1 cellular context compared by ENCODE assay signal in the genomic region with DNA sequence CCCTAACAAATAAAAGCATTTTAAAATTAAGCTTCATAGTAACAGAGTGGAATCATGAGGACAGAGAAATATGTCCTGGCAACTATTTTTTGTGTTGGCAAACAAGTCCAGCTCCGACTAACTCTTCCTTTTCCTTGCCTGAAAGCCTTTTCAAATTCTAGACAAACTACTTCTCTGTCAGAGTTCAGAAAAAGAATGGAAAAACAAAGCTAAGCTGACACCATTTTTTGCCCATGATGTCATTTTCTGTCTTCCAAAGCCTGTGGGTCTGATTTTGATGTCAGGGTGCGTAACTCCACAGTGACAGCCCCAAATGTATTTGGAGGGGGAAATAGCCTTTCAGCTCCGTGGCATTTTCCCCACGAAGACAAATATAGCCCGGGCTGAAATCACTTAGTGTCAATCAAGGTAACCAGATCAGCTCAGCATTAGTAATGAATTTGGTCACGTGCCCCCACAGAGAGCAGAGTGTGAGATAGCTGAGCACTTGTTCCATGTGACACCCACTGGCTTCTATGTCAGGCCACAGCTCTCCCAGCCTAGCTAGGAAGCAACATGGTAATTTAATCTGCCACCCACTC.
A peak's percentile ranks its signal among the peaks of the same experiment; 100 is the strongest.
TF ChIP-seq lines count a peak whose summit lies in the region.

No MANE protein-coding gene starts in this region.

TF ChIP-seq in HEK293, 187 proteins besides CTCF, POLR2A, EP300 and RAD21 (continued from another document and continues in another):
- no peak for TF ChIP-seq ZFP37 (tag by site-specific recombination; IDR thresholded peaks at IDR 0.05)
- TF ChIP-seq, protein P1, sequence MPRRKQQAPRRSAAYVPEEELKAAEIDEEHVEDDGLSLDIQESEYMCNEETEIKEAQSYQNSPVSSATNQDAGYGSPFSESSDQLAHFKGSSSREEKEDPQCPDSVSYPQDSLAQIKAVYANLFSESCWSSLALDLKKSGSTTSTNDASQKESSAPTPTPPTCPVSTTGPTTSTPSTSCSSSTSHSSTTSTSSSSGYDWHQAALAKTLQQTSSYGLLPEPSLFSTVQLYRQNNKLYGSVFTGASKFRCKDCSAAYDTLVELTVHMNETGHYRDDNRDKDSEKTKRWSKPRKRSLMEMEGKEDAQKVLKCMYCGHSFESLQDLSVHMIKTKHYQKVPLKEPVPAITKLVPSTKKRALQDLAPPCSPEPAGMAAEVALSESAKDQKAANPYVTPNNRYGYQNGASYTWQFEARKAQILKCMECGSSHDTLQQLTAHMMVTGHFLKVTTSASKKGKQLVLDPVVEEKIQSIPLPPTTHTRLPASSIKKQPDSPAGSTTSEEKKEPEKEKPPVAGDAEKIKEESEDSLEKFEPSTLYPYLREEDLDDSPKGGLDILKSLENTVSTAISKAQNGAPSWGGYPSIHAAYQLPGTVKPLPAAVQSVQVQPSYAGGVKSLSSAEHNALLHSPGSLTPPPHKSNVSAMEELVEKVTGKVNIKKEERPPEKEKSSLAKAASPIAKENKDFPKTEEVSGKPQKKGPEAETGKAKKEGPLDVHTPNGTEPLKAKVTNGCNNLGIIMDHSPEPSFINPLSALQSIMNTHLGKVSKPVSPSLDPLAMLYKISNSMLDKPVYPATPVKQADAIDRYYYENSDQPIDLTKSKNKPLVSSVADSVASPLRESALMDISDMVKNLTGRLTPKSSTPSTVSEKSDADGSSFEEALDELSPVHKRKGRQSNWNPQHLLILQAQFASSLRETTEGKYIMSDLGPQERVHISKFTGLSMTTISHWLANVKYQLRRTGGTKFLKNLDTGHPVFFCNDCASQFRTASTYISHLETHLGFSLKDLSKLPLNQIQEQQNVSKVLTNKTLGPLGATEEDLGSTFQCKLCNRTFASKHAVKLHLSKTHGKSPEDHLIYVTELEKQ (tag by site-specific recombination; IDR thresholded peaks at IDR 0.05; ENCODE audit: borderline replicate concordance), result peak; percentile 63; the same call in 1 of the 2 replicates
- no peak for TF ChIP-seq ZNF16 (tag by site-specific recombination; IDR thresholded peaks at IDR 0.05; ENCODE audit: low read depth)
- TF ChIP-seq, protein P2, sequence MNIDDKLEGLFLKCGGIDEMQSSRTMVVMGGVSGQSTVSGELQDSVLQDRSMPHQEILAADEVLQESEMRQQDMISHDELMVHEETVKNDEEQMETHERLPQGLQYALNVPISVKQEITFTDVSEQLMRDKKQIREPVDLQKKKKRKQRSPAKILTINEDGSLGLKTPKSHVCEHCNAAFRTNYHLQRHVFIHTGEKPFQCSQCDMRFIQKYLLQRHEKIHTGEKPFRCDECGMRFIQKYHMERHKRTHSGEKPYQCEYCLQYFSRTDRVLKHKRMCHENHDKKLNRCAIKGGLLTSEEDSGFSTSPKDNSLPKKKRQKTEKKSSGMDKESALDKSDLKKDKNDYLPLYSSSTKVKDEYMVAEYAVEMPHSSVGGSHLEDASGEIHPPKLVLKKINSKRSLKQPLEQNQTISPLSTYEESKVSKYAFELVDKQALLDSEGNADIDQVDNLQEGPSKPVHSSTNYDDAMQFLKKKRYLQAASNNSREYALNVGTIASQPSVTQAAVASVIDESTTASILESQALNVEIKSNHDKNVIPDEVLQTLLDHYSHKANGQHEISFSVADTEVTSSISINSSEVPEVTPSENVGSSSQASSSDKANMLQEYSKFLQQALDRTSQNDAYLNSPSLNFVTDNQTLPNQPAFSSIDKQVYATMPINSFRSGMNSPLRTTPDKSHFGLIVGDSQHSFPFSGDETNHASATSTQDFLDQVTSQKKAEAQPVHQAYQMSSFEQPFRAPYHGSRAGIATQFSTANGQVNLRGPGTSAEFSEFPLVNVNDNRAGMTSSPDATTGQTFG (tag by site-specific recombination; IDR thresholded peaks at IDR 0.05; ENCODE audit: borderline replicate concordance), result no peak
- TF ChIP-seq, protein P3, sequence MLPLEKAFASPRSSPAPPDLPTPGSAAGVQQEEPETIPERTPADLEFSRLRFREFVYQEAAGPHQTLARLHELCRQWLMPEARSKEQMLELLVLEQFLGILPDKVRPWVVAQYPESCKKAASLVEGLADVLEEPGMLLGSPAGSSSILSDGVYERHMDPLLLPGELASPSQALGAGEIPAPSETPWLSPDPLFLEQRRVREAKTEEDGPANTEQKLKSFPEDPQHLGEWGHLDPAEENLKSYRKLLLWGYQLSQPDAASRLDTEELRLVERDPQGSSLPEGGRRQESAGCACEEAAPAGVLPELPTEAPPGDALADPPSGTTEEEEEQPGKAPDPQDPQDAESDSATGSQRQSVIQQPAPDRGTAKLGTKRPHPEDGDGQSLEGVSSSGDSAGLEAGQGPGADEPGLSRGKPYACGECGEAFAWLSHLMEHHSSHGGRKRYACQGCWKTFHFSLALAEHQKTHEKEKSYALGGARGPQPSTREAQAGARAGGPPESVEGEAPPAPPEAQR (tag by site-specific recombination; IDR thresholded peaks at IDR 0.05), result no peak
- TF ChIP-seq KLF10 (tag by site-specific recombination; IDR thresholded peaks at IDR 0.05), result no peak
- no peak for TF ChIP-seq KLF1 (tag by site-specific recombination; IDR thresholded peaks at IDR 0.05)
- peak; percentile 75 for TF ChIP-seq ZNF366 (tag by site-specific recombination; conservative IDR thresholded peaks at IDR 0.05)
- TF ChIP-seq ZNF112 (tag by site-specific recombination; IDR thresholded peaks at IDR 0.05), result no peak
- TF ChIP-seq EGR2 (tag by site-specific recombination; IDR thresholded peaks at IDR 0.05; ENCODE audit: low read depth), result peak; percentile 62
- no peak for TF ChIP-seq ZNF391 (tag by site-specific recombination; IDR thresholded peaks at IDR 0.05; ENCODE audit: borderline replicate concordance, low read depth)
- no peak for TF ChIP-seq SP3 (tag by site-specific recombination; IDR thresholded peaks at IDR 0.05)
- no peak for TF ChIP-seq ZNF175 (tag by site-specific recombination; IDR thresholded peaks at IDR 0.05)
- peak; percentile 77; the same call in 1 of the 2 replicates for TF ChIP-seq SP7 (tag by site-specific recombination; IDR thresholded peaks at IDR 0.05)
- TF ChIP-seq ZNF473 (tag by site-specific recombination; IDR thresholded peaks at IDR 0.05), result no peak
- no peak for TF ChIP-seq ZNF544 (tag by site-specific recombination; IDR thresholded peaks at IDR 0.05)
- TF ChIP-seq ZNF157 (tag by site-specific recombination; IDR thresholded peaks at IDR 0.05), result no peak
- TF ChIP-seq MEIS1 (CRISPR knock-in tag; IDR thresholded peaks at IDR 0.05; ENCODE audit: borderline replicate concordance), result peak; percentile 59; the same call in 1 of the 2 replicates
- no peak for TF ChIP-seq ZNF548 (tag by site-specific recombination; IDR thresholded peaks at IDR 0.05)
- TF ChIP-seq, protein P4, sequence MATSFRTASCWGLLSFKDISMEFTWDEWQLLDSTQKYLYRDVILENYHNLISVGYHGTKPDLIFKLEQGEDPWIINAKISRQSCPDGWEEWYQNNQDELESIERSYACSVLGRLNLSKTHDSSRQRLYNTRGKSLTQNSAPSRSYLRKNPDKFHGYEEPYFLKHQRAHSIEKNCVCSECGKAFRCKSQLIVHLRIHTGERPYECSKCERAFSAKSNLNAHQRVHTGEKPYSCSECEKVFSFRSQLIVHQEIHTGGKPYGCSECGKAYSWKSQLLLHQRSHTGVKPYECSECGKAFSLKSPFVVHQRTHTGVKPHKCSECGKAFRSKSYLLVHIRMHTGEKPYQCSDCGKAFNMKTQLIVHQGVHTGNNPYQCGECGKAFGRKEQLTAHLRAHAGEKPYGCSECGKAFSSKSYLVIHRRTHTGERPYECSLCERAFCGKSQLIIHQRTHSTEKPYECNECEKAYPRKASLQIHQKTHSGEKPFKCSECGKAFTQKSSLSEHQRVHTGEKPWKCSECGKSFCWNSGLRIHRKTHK (tag by site-specific recombination; IDR thresholded peaks at IDR 0.05), result no peak
- TF ChIP-seq, protein P5, sequence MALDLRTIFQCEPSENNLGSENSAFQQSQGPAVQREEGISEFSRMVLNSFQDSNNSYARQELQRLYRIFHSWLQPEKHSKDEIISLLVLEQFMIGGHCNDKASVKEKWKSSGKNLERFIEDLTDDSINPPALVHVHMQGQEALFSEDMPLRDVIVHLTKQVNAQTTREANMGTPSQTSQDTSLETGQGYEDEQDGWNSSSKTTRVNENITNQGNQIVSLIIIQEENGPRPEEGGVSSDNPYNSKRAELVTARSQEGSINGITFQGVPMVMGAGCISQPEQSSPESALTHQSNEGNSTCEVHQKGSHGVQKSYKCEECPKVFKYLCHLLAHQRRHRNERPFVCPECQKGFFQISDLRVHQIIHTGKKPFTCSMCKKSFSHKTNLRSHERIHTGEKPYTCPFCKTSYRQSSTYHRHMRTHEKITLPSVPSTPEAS (tag by site-specific recombination; IDR thresholded peaks at IDR 0.05), result no peak
- TF ChIP-seq, protein P6, sequence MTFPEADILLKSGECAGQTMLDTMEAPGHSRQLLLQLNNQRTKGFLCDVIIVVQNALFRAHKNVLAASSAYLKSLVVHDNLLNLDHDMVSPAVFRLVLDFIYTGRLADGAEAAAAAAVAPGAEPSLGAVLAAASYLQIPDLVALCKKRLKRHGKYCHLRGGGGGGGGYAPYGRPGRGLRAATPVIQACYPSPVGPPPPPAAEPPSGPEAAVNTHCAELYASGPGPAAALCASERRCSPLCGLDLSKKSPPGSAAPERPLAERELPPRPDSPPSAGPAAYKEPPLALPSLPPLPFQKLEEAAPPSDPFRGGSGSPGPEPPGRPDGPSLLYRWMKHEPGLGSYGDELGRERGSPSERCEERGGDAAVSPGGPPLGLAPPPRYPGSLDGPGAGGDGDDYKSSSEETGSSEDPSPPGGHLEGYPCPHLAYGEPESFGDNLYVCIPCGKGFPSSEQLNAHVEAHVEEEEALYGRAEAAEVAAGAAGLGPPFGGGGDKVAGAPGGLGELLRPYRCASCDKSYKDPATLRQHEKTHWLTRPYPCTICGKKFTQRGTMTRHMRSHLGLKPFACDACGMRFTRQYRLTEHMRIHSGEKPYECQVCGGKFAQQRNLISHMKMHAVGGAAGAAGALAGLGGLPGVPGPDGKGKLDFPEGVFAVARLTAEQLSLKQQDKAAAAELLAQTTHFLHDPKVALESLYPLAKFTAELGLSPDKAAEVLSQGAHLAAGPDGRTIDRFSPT (tag by site-specific recombination; IDR thresholded peaks at IDR 0.05), result no peak
- no peak for TF ChIP-seq ZNF747 (tag by site-specific recombination; IDR thresholded peaks at IDR 0.05)
- TF ChIP-seq PRDM1 (tag by site-specific recombination; IDR thresholded peaks at IDR 0.05), result no peak
- no peak for TF ChIP-seq ZNF350 (tag by site-specific recombination; IDR thresholded peaks at IDR 0.05)
- no peak for TF ChIP-seq ZNF707 (tag by site-specific recombination; IDR thresholded peaks at IDR 0.05)
- TF ChIP-seq ZNF239 (tag by site-specific recombination; IDR thresholded peaks at IDR 0.05), result no peak
- TF ChIP-seq, protein P7, sequence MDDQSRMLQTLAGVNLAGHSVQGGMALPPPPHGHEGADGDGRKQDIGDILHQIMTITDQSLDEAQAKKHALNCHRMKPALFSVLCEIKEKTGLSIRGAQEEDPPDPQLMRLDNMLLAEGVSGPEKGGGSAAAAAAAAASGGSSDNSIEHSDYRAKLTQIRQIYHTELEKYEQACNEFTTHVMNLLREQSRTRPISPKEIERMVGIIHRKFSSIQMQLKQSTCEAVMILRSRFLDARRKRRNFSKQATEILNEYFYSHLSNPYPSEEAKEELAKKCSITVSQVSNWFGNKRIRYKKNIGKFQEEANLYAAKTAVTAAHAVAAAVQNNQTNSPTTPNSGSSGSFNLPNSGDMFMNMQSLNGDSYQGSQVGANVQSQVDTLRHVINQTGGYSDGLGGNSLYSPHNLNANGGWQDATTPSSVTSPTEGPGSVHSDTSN (CRISPR knock-in tag; IDR thresholded peaks at IDR 0.05), result no peak
- no peak for TF ChIP-seq GLIS2 (tag by site-specific recombination; IDR thresholded peaks at IDR 0.05)
- TF ChIP-seq, protein P8, sequence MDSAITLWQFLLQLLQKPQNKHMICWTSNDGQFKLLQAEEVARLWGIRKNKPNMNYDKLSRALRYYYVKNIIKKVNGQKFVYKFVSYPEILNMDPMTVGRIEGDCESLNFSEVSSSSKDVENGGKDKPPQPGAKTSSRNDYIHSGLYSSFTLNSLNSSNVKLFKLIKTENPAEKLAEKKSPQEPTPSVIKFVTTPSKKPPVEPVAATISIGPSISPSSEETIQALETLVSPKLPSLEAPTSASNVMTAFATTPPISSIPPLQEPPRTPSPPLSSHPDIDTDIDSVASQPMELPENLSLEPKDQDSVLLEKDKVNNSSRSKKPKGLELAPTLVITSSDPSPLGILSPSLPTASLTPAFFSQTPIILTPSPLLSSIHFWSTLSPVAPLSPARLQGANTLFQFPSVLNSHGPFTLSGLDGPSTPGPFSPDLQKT (IDR thresholded peaks at IDR 0.05; ENCODE audit: borderline replicate concordance, low read depth, low read length), result no peak
- TF ChIP-seq, protein P9, sequence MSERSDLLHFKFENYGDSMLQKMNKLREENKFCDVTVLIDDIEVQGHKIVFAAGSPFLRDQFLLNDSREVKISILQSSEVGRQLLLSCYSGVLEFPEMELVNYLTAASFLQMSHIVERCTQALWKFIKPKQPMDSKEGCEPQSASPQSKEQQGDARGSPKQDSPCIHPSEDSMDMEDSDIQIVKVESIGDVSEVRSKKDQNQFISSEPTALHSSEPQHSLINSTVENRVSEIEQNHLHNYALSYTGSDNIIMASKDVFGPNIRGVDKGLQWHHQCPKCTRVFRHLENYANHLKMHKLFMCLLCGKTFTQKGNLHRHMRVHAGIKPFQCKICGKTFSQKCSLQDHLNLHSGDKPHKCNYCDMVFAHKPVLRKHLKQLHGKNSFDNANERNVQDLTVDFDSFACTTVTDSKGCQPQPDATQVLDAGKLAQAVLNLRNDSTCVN (tag by site-specific recombination; optimal IDR thresholded peaks at IDR 0.05), result no peak
- no peak for TF ChIP-seq FEZF1 (tag by site-specific recombination; IDR thresholded peaks at IDR 0.05)
- TF ChIP-seq ZNF354C (tag by site-specific recombination; IDR thresholded peaks at IDR 0.05; ENCODE audit: borderline replicate concordance, low read depth), result no peak
- TF ChIP-seq SP2 (tag by site-specific recombination; IDR thresholded peaks at IDR 0.05), result no peak; the same call in 1 of the 2 replicates
- TF ChIP-seq ZNF626 (tag by site-specific recombination; IDR thresholded peaks at IDR 0.05), result no peak
- TF ChIP-seq HOXA7 (CRISPR knock-in tag; IDR thresholded peaks at IDR 0.05; ENCODE audit: borderline replicate concordance), result no peak
- TF ChIP-seq ZIC2 (tag by site-specific recombination; IDR thresholded peaks at IDR 0.05), result no peak
- TF ChIP-seq SCRT1 (tag by site-specific recombination; IDR thresholded peaks at IDR 0.05; ENCODE audit: borderline replicate concordance), result peak; percentile 52; the same call in 1 of the 2 replicates
- TF ChIP-seq BCL11A (tag by site-specific recombination; IDR thresholded peaks at IDR 0.05; ENCODE audit: low read depth), result no peak; the same call in 1 of the 2 replicates
- TF ChIP-seq ZNF660 (tag by site-specific recombination; IDR thresholded peaks at IDR 0.05), result no peak
- TF ChIP-seq HOXD13 (CRISPR knock-in tag; IDR thresholded peaks at IDR 0.05; ENCODE audit: borderline replicate concordance), result no peak
- no peak for TF ChIP-seq ZNF174 (tag by site-specific recombination; IDR thresholded peaks at IDR 0.05)
- TF ChIP-seq ZNF423 (tag by site-specific recombination; IDR thresholded peaks at IDR 0.05), result no peak
- no peak for TF ChIP-seq ZBTB7A (tag by site-specific recombination; IDR thresholded peaks at IDR 0.05; ENCODE audit: low read depth)
- TF ChIP-seq ZNF335 (tag by site-specific recombination; conservative IDR thresholded peaks at IDR 0.05), result peak; percentile 37; the same call in 1 of the 2 replicates
- peak; percentile 62; the same call in 1 of the 2 replicates for TF ChIP-seq ZNF24 (tag by site-specific recombination; IDR thresholded peaks at IDR 0.05)
- TF ChIP-seq ZNF677 (tag by site-specific recombination; IDR thresholded peaks at IDR 0.05), result no peak
- no peak for TF ChIP-seq ZNF416 (tag by site-specific recombination; IDR thresholded peaks at IDR 0.05)
- no peak for TF ChIP-seq YY2 (tag by site-specific recombination; IDR thresholded peaks at IDR 0.05)
- no peak for TF ChIP-seq YY1 (tag by site-specific recombination; IDR thresholded peaks at IDR 0.05)
